Comparison of ENCODE assay signal across 1 cellular context in the genomic region with DNA sequence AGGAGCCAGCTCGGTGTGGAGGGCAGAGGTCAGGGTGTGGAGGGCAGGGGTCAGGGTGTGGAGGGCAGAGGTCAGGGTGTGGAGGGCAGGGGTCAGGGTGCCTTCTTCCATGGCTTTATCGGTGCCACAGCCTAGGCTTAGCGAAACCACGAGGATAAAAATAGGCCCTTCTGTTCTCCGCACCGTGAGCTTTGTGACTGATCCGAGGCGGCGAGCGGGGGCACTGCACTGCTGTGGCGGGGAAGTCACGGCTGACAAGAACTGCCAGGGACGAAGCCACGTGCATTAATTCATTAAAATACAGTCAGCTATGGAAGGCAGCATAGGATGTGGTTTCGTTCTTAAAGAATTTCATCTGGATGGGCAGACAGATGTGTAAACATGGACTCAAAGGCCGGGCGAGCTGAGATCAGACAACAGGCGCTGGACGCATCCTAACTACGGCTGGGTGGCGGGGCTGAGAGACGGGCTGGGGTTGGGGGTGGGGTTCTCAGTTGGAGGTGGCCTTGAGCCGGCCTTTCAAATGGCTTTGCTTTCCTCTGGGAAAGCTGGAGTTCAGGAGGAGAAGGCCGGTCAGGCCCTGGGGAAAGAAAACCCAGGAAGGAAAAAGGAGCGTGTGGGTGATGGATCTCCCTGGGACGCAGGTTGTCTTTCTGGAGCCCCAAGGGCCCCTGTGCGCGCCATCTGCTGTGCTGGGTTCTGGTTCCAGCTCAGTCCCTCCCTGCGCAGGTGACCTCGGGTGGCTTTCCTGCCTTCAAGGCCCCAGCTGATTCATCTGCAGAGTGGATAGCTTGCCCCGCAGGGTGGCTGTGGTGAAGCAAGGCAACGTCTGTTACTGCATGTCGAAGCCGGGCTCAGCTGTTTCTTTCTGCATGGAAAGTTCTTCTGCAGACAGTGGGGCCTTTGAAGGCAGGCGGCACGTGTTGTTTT.
TF ChIP-seq lines count a peak whose summit lies in the region.

No MANE protein-coding gene starts in this region.

TF ChIP-seq in GM23338, 12 proteins besides CTCF, POLR2A, EP300 and RAD21 (continued from another document):
- TF ChIP-seq, protein P1, sequence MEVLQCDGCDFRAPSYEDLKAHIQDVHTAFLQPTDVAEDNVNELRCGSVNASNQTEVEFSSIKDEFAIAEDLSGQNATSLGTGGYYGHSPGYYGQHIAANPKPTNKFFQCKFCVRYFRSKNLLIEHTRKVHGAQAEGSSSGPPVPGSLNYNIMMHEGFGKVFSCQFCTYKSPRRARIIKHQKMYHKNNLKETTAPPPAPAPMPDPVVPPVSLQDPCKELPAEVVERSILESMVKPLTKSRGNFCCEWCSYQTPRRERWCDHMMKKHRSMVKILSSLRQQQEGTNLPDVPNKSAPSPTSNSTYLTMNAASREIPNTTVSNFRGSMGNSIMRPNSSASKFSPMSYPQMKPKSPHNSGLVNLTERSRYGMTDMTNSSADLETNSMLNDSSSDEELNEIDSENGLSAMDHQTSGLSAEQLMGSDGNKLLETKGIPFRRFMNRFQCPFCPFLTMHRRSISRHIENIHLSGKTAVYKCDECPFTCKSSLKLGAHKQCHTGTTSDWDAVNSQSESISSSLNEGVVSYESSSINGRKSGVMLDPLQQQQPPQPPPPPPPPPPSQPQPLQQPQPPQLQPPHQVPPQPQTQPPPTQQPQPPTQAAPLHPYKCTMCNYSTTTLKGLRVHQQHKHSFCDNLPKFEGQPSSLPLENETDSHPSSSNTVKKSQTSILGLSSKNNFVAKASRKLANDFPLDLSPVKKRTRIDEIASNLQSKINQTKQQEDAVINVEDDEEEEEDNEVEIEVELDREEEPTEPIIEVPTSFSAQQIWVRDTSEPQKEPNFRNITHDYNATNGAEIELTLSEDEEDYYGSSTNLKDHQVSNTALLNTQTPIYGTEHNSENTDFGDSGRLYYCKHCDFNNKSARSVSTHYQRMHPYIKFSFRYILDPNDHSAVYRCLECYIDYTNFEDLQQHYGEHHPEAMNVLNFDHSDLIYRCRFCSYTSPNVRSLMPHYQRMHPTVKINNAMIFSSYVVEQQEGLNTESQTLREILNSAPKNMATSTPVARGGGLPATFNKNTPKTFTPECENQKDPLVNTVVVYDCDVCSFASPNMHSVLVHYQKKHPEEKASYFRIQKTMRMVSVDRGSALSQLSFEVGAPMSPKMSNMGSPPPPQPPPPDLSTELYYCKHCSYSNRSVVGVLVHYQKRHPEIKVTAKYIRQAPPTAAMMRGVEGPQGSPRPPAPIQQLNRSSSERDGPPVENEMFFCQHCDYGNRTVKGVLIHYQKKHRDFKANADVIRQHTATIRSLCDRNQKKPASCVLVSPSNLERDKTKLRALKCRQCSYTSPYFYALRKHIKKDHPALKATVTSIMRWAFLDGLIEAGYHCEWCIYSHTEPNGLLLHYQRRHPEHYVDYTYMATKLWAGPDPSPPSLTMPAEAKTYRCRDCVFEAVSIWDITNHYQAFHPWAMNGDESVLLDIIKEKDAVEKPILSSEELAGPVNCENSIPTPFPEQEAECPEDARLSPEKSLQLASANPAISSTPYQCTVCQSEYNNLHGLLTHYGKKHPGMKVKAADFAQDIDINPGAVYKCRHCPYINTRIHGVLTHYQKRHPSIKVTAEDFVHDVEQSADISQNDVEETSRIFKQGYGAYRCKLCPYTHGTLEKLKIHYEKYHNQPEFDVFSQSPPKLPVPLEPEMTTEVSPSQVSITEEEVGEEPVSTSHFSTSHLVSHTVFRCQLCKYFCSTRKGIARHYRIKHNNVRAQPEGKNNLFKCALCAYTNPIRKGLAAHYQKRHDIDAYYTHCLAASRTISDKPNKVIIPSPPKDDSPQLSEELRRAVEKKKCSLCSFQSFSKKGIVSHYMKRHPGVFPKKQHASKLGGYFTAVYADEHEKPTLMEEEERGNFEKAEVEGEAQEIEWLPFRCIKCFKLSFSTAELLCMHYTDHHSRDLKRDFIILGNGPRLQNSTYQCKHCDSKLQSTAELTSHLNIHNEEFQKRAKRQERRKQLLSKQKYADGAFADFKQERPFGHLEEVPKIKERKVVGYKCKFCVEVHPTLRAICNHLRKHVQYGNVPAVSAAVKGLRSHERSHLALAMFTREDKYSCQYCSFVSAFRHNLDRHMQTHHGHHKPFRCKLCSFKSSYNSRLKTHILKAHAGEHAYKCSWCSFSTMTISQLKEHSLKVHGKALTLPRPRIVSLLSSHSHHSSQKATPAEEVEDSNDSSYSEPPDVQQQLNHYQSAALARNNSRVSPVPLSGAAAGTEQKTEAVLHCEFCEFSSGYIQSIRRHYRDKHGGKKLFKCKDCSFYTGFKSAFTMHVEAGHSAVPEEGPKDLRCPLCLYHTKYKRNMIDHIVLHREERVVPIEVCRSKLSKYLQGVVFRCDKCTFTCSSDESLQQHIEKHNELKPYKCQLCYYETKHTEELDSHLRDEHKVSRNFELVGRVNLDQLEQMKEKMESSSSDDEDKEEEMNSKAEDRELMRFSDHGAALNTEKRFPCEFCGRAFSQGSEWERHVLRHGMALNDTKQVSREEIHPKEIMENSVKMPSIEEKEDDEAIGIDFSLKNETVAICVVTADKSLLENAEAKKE (CRISPR knock-in tag; IDR thresholded peaks at IDR 0.05): no peak
- no peak for TF ChIP-seq STAT1 (IDR thresholded peaks at IDR 0.05; ENCODE audit: unreplicated experiment)
- TF ChIP-seq EZH2 (IDR thresholded peaks at IDR 0.05; ENCODE audit: low read depth, unreplicated experiment): no peak
- TF ChIP-seq CREB1 (CRISPR knock-in tag; IDR thresholded peaks at IDR 0.05; ENCODE audit: low read depth): no peak
- no peak for TF ChIP-seq POLR2AphosphoS5 (IDR thresholded peaks at IDR 0.05; ENCODE audit: low read depth)
- TF ChIP-seq JUNB (IDR thresholded peaks at IDR 0.05; ENCODE audit: unreplicated experiment): no peak
- no peak for TF ChIP-seq EZH2phosphoT487 (IDR thresholded peaks at IDR 0.05; ENCODE audit: unreplicated experiment)
- TF ChIP-seq NANOG (IDR thresholded peaks at IDR 0.05; ENCODE audit: borderline replicate concordance): no peak
